In genomic region chr3:159273070-159273469, GRCh38 we compare ENCODE assay signal across 21 cellular contexts.
"Had no signal": no experiment of that assay in that cellular context is flagged by ENCODE, and none has a peak within 500 bp of the region (broad histone marks: within the 10 kb centered on the region; RNA-seq: fewer than 3 reads in every experiment).

No MANE protein-coding gene starts in this region.

- DNase-seq: activated CD4-positive, alpha-beta T cell treated with anti-CD3 and anti-CD28 coated beads for 1 hour; activated CD4-positive, alpha-beta T cell treated with anti-CD3 and anti-CD28 coated beads, Interleukin-2, amount 50 U/mL, for 1 hour; activated gamma-delta T cell treated with Interleukin-2 at 50 U/mL for 16 hours; aorta; caudate nucleus; effector memory CD8-positive, alpha-beta T cell; hippocampal formation; sigmoid colon; stimulated activated CD4-positive, alpha-beta T cell treated with anti-CD3 and anti-CD28 coated beads, Interleukin-15, amount 100 ng/mL, for 24 hours; stimulated activated naive B cell treated with anti-CD40 and anti-IgM and Interleukin-4, amounts not matched to agents 10 μg/mL and 1 μg/mL and 100 μg/mL, for 72 hours; T-helper 1 cell; upper lobe of left lung had no signal

- H3K9me3 Mint-ChIP-seq: activated T-helper 1 cell treated with anti-CD3 and anti-CD28 coated beads, Interleukin-12 subunit alpha, Interleukin-12 subunit beta, Interleukin-2, Interleukin-4 antibody, amounts not matched to agents 30 ng/mL and 10 ng/mL and 1 ng/mL, durations not matched to agents 14 hours and 24 hours and 36 hours; neural crest cell; stimulated activated naive B cell treated with anti-CD40 and anti-IgM and Interleukin-4, amounts not matched to agents 10 μg/mL and 1 μg/mL and 100 μg/mL, for 72 hours had no signal

- H3K4me3 ChIP-seq: esophagus muscularis mucosa, sigmoid colon, smooth muscle cell, thoracic aorta, upper lobe of left lung had no signal

- H3K27me3 Mint-ChIP-seq: effector memory CD8-positive, alpha-beta T cell had no signal

- H3K36me3 Mint-ChIP-seq: activated naive CD4-positive, alpha-beta T cell treated with anti-CD3 and anti-CD28 coated beads, Interleukin-2, amount 50 U/mL, for 72 hours; stimulated activated naive B cell treated with anti-CD40 and anti-IgM and Interleukin-4, amounts not matched to agents 10 μg/mL and 1 μg/mL and 100 μg/mL, for 72 hours had no signal

- H3K4me1 ChIP-seq: esophagus muscularis mucosa, sigmoid colon, upper lobe of left lung had no signal

- H3K4me2 ChIP-seq: smooth muscle cell had no signal

- H3K36me3 ChIP-seq: brain microvascular endothelial cell, esophagus muscularis mucosa, sigmoid colon, thoracic aorta, upper lobe of left lung had no signal

- H3K27ac Mint-ChIP-seq: activated CD8-positive, alpha-beta T cell treated with anti-CD3 and anti-CD28 coated beads, Interleukin-2, amount 10 ng/mL, durations not matched to agents 7 days and 5 days; activated naive CD4-positive, alpha-beta T cell treated with anti-CD3 and anti-CD28 coated beads, Interleukin-2, amount 50 U/mL, for 72 hours; activated T-helper 1 cell treated with anti-CD3 and anti-CD28 coated beads, Interleukin-12 subunit alpha, Interleukin-12 subunit beta, Interleukin-2, Interleukin-4 antibody, amounts not matched to agents 30 ng/mL and 10 ng/mL and 1 ng/mL, durations not matched to agents 14 hours and 24 hours and 36 hours; effector memory CD8-positive, alpha-beta T cell; stimulated activated naive B cell treated with anti-CD40 and anti-IgM and Interleukin-4, amounts not matched to agents 10 μg/mL and 1 μg/mL and 100 μg/mL, for 72 hours had no signal

- H3K27ac ChIP-seq: brain microvascular endothelial cell, esophagus muscularis mucosa, sigmoid colon, thoracic aorta, upper lobe of left lung had no signal

- H3K9me3 ChIP-seq: esophagus muscularis mucosa, sigmoid colon, thoracic aorta, upper lobe of left lung had no signal

- H3K4me3 Mint-ChIP-seq: activated CD8-positive, alpha-beta T cell treated with anti-CD3 and anti-CD28 coated beads, Interleukin-2, amount 10 ng/mL, durations not matched to agents 7 days and 5 days; activated T-helper 1 cell treated with anti-CD3 and anti-CD28 coated beads, Interleukin-12 subunit alpha, Interleukin-12 subunit beta, Interleukin-2, Interleukin-4 antibody, amounts not matched to agents 30 ng/mL and 10 ng/mL and 1 ng/mL, durations not matched to agents 14 hours and 24 hours and 36 hours; effector memory CD8-positive, alpha-beta T cell; neural crest cell; stimulated activated naive B cell treated with anti-CD40 and anti-IgM and Interleukin-4, amounts not matched to agents 10 μg/mL and 1 μg/mL and 100 μg/mL, for 72 hours had no signal

- ATAC-seq: activated CD8-positive, alpha-beta T cell treated with anti-CD3 and anti-CD28 coated beads, Interleukin-2, amount 10 ng/mL, durations not matched to agents 7 days and 5 days; activated naive CD4-positive, alpha-beta T cell treated with anti-CD3 and anti-CD28 coated beads, Interleukin-2, amount 50 U/mL, for 72 hours; effector memory CD8-positive, alpha-beta T cell; left ventricle myocardium superior; stimulated activated naive B cell treated with anti-CD40 and anti-IgM and Interleukin-4, amounts not matched to agents 10 μg/mL and 1 μg/mL and 100 μg/mL, for 72 hours had no signal

- H3K4me1 Mint-ChIP-seq: neural crest cell; stimulated activated naive B cell treated with anti-CD40 and anti-IgM and Interleukin-4, amounts not matched to agents 10 μg/mL and 1 μg/mL and 100 μg/mL, for 72 hours had no signal

- H3K27me3 ChIP-seq: brain microvascular endothelial cell, esophagus muscularis mucosa, sigmoid colon, upper lobe of left lung had no signal
